In genomic region chr6:34526241-34526972, GRCh38 we compare ENCODE assay signal across 8 cellular contexts. TPM values are rescaled to one million over a fixed set of nuclear protein-coding genes. Genes with fewer than 3 reads are reported as not detected.
DNase-seq lines count a peak whose midpoint lies in the region; FAIRE-seq and TF ChIP-seq lines count a peak whose summit lies in the region.

No MANE protein-coding gene starts in this region.

- H3K18ac ChIP-seq in H1 (ENCODE audit: extremely low read depth, low read length) = no peak overlapping the region

- 76% methylated on average over 21 of the region's 23 CpGs; no CpG with 5 or more reads in 1 of the 2 experiments for WGBS in H1 (ENCODE audit: extremely low coverage in 1 of 2, insufficient coverage in 1 of 2, insufficient read length in 1 of 2, insufficient replicate concordance in 2 of 2, low coverage in 1 of 2, low lambda C conversion rate in 2 of 2, missing lambda C conversion rate in 1 of 2), 2 experiments

- H4K20me1 ChIP-seq in MM.1S (ENCODE audit: insufficient read depth, low read length) = no peaks in the 10 kb centered on the region
- H4K20me1 ChIP-seq in H1 (replicated peaks in 1 of 2; ENCODE audit: control insufficient read depth in 1 of 2, insufficient read depth in 2 of 2, low read length in 2 of 2) = no peaks in the 10 kb centered on the region
- H4K20me1 ChIP-seq in neural progenitor cell (ENCODE audit: low read depth) = no peaks in the 10 kb centered on the region

- H3K4me1 Mint-ChIP-seq in neural progenitor cell = peaks cover 8% of the 10 kb centered on the region

- no peak overlapping the region for H2AK5ac ChIP-seq in H1 (ENCODE audit: low read depth, low read length)

- no peak for TF ChIP-seq EP300 in H1 (IDR thresholded peaks at IDR 0.05; ENCODE audit: borderline replicate concordance in 1 of 2, low read depth in 2 of 2, low read length in 2 of 2)

- peak overlapping the region; percentile 31 for H3K4me2 ChIP-seq in MM.1S (ENCODE audit: low read depth, low read length)
- H3K4me2 ChIP-seq in H1 (ENCODE audit: insufficient read depth in 1 of 2, low read depth in 2 of 2, low read length in 2 of 2) = peak overlapping the region; percentile 7 to 57; a peak in 3 of 4 replicates
- H3K4me2 ChIP-seq in neural progenitor cell = peak overlapping the region; percentile 72

- TF ChIP-seq CTCF in AG04450 (IDR thresholded peaks at IDR 0.05; ENCODE audit: low read depth, low read length) (no peak), MM.1S (IDR thresholded peaks at IDR 0.05; ENCODE audit: low read length) (no peak), H1 (IDR thresholded peaks at IDR 0.05; ENCODE audit: control extremely low read depth in 1 of 3, insufficient read depth in 1 of 3, low read depth in 1 of 3, low read length in 3 of 3) (no peak; a peak in 1 of 4 replicates), neural progenitor cell (IDR thresholded peaks at IDR 0.05) (no peak)

- peaks cover 4% of the 10 kb centered on the region for H3K27me3 Mint-ChIP-seq in neural progenitor cell (ENCODE audit: insufficient read depth, low read depth)

- DNase-seq in AG04450 (ENCODE audit: low read depth, low spot score) (no peak), MM.1S (no peak), H1 (ENCODE audit: low read depth in 1 of 2, low spot score in 2 of 2) (no peak), neural progenitor cell (ENCODE audit: low spot score) (peak; percentile 33), NCI-H446 treated with DMSO at 0.1 percent for 48 hours (lab: John Stamatoyannopoulos, UW) (no peak), COLO668 (lab: John Stamatoyannopoulos, UW; ENCODE audit: unreplicated experiment) (no peak), amygdala (lab: John Stamatoyannopoulos, UW) (no peak)
- no peak for DNase-seq in activated effector memory CD4-positive, alpha-beta T cell treated with anti-CD3 and anti-CD28 coated beads, Interleukin-2, amount 50 U/mL, for 16 hours

- no peaks in the 10 kb centered on the region for H3K36me3 Mint-ChIP-seq in neural progenitor cell

- H2AFZ ChIP-seq in MM.1S (ENCODE audit: low read length) = peak overlapping the region; percentile 53; the same call in 1 of the 2 replicates
- H2AFZ ChIP-seq in H1 (ENCODE audit: low read length) = 0 out of 2 replicates have a peak overlapping the region, but pooled peaks have one; percentile 0
- H2AFZ ChIP-seq in neural progenitor cell (replicated peaks) = peak overlapping the region; percentile 42

- H3F3A ChIP-seq in MM.1S (ENCODE audit: insufficient read depth, low read length) = no peaks in the 10 kb centered on the region
- peaks cover 3% of the 10 kb centered on the region for H3F3A ChIP-seq in neural progenitor cell (ENCODE audit: low read depth)

- FAIRE-seq in H1 (lab: Jason Lieb, UNC) = no peak

- no peaks in the 10 kb centered on the region for H3K79me2 ChIP-seq in MM.1S (ENCODE audit: low read length)
- H3K79me2 ChIP-seq in H1 (ENCODE audit: control insufficient read depth in 1 of 2, insufficient read depth in 2 of 2, low read length in 2 of 2) = no peaks in the 10 kb centered on the region
- H3K79me2 ChIP-seq in neural progenitor cell (ENCODE audit: low read depth) = no peaks in the 10 kb centered on the region

- H3K9ac ChIP-seq in MM.1S (ENCODE audit: low read length) = no peak overlapping the region
- H3K9ac ChIP-seq in H1 (replicated peaks in 1 of 4; ENCODE audit: extremely low read depth in 1 of 4, low read depth in 3 of 4, low read length in 3 of 4) = no peak overlapping the region
- H3K9ac ChIP-seq in neural progenitor cell = no peak overlapping the region

- no peaks in the 10 kb centered on the region for H3K79me1 ChIP-seq in H1 (ENCODE audit: low read depth, low read length)

- 0 out of 4 replicates have a peak, but pooled peaks of 1 of the 2 experiments have one; percentile 2 for TF ChIP-seq RAD21 in H1 (IDR thresholded peaks at IDR 0.05 in 1 of 2, conservative IDR thresholded peaks at IDR 0.05 in 1 of 2; ENCODE audit: low read depth in 2 of 2, low read length in 2 of 2)

- H3K14ac ChIP-seq in H1 (ENCODE audit: insufficient read length) = no peak overlapping the region

- POLR2A ChIA-PET in AG04450 (lab: Yijun Ruan, JAX) = no interaction called here
- POLR2A ChIA-PET in H1 (lab: Charles Lee; ENCODE audit: partially characterized antibody) = interaction anchor here (1.0 to 3.1 kb wide), 4 partner anchors 9 to 44 kb away, joined by 3 to 15 read pairs (median 4); no protein-coding TSS in a partner anchor

- no peaks in the 10 kb centered on the region for H3K9me2 ChIP-seq in MM.1S (replicated peaks; ENCODE audit: insufficient read depth, low read length)

- H3K4me3 ChIP-seq in AG04450 (ENCODE audit: low read depth, low read length) (peak overlapping the region; percentile 46), MM.1S (ENCODE audit: low read length) (no peak overlapping the region; the same call in 1 of the 2 replicates), H1 (ENCODE audit: extremely low read depth in 1 of 4, insufficient read depth in 2 of 4, low read depth in 3 of 4, low read length in 4 of 4) (peak overlapping the region in 3 of 4 experiments; percentile 12 to 54 (median 14); a peak in 3 of 8 replicates), neural progenitor cell (peak overlapping the region; percentile 30)

- TF ChIP-seq POLR2A in H1 (IDR thresholded peaks at IDR 0.05; ENCODE audit: control extremely low read depth in 1 of 2, low read depth in 2 of 2, low read length in 2 of 2) = no peak

- 0 out of 2 replicates have a peak overlapping the region, but pooled peaks have one; percentile 17 for H2BK12ac ChIP-seq in H1 (ENCODE audit: low read depth, low read length)

- H3K9me3 ChIP-seq in AG04450 (ENCODE audit: control insufficient read depth, insufficient read depth, low read length) (no peaks in the 10 kb centered on the region; the same call in 1 of the 2 replicates), MM.1S (replicated peaks; ENCODE audit: insufficient read depth, low read length) (no peaks in the 10 kb centered on the region), H1 (ENCODE audit: insufficient read depth in 2 of 2, low read depth in 1 of 2, low read length in 1 of 2) (no peaks in the 10 kb centered on the region), neural progenitor cell (ENCODE audit: low read depth) (no peaks in the 10 kb centered on the region)

- no peak overlapping the region for H2BK5ac ChIP-seq in H1 (ENCODE audit: low read depth, low read length)

- H4K8ac ChIP-seq in H1 (ENCODE audit: extremely low read depth, insufficient read depth, low read length) = peak overlapping the region; percentile 83

- H2BK15ac ChIP-seq in H1 (ENCODE audit: low read length) = 0 out of 2 replicates have a peak overlapping the region, but pooled peaks have one; percentile 61

- no peaks in the 10 kb centered on the region; the same call in 1 of the 2 replicates for H3K23me2 ChIP-seq in H1 (ENCODE audit: low read depth, low read length)

- no peaks in the 10 kb centered on the region for H3K9me3 Mint-ChIP-seq in neural progenitor cell

- H3K27ac Mint-ChIP-seq in neural progenitor cell = no peak overlapping the region

- no peak overlapping the region for H4K5ac ChIP-seq in H1 (ENCODE audit: insufficient read length, low read depth, low read length)

- H3K23ac ChIP-seq in H1 (ENCODE audit: insufficient read length) = no peak overlapping the region

- peaks cover 3% of the 10 kb centered on the region; the same call in 1 of the 2 replicates for H3K4me1 ChIP-seq in MM.1S (ENCODE audit: low read length)
- H3K4me1 ChIP-seq in H1 (replicated peaks in 1 of 4; ENCODE audit: control insufficient read depth in 3 of 4, insufficient read depth in 4 of 4, low read length in 3 of 4) = peaks cover 3 to 20% (median 9%) of the 10 kb centered on the region in 4 experiments
- H3K4me1 ChIP-seq in neural progenitor cell = peaks cover 10% of the 10 kb centered on the region

- CTCF ChIA-PET in AG04450 (lab: Charles Lee) (interaction anchor here (0.5 to 2.6 kb wide), 8 partner anchors 12 to 277 kb away, joined by 3 to 22 read pairs (median 3); no protein-coding TSS in a partner anchor), H1 (lab: Charles Lee; ENCODE audit: partially characterized antibody) (interaction anchor here (0.7 to 8.4 kb wide), 15 partner anchors 8 to 86 kb away, joined by 3 to 79 read pairs (median 4); no protein-coding TSS in a partner anchor)

- no peak overlapping the region for H2BK20ac ChIP-seq in H1 (ENCODE audit: low read length)

- peak overlapping the region; percentile 60 for H4K91ac ChIP-seq in H1 (replicated peaks; ENCODE audit: insufficient read length, low read length)

- H3K36me3 ChIP-seq in MM.1S (replicated peaks; ENCODE audit: insufficient read depth, low read length) = no peaks in the 10 kb centered on the region
- no peaks in the 10 kb centered on the region; a peak in 1 of 8 replicates for H3K36me3 ChIP-seq in H1 (ENCODE audit: control insufficient read depth in 2 of 4, insufficient read depth in 4 of 4, low read length in 3 of 4)
- H3K36me3 ChIP-seq in neural progenitor cell = no peaks in the 10 kb centered on the region

- no peak overlapping the region for H3K27ac ChIP-seq in AG04450 (ENCODE audit: low read depth, low read length)
- H3K27ac ChIP-seq in MM.1S (ENCODE audit: low read length) = no peak overlapping the region
- H3K27ac ChIP-seq in H1 (ENCODE audit: low read depth, low read length) = no peak overlapping the region
- no peak overlapping the region for H3K27ac ChIP-seq in neural progenitor cell

- no peak overlapping the region for H3K56ac ChIP-seq in H1 (replicated peaks; ENCODE audit: insufficient read length, low read depth, low read length)

- H3K4me3 Mint-ChIP-seq in neural progenitor cell = no peak overlapping the region

- no peak overlapping the region for H2BK120ac ChIP-seq in H1 (replicated peaks; ENCODE audit: low read depth, low read length)

- H3K4ac ChIP-seq in H1 (replicated peaks; ENCODE audit: insufficient read length, low read depth, low read length) = no peak overlapping the region

- H3K27me3 ChIP-seq in AG04450 (ENCODE audit: control insufficient read depth, insufficient read depth, low read length) (peaks cover 6% of the 10 kb centered on the region), MM.1S (replicated peaks; ENCODE audit: insufficient read depth, low read length) (no peaks in the 10 kb centered on the region), H1 (replicated peaks in 1 of 4; ENCODE audit: control insufficient read depth in 3 of 4, extremely low read depth in 1 of 4, insufficient read depth in 3 of 4, low read length in 3 of 4) (no peaks in the 10 kb centered on the region), neural progenitor cell (no peaks in the 10 kb centered on the region)

RNA-seq across cellular contexts. Expression of gene SPDEF, which starts 29.7 kb away (rescaled TPM):
- polyA plus RNA-seq in AG04450 (2011; rRNA removed) (0.04 TPM in 1 of 2 replicates, not detected in the other), H1 (2011; rRNA removed) (0.30 TPM in 2 replicates)
- polyA minus RNA-seq in AG04450 (2011; rRNA and poly(A)+ RNA removed) = not detected in 2 replicates
- total RNA-seq in H1 (2021; fragmentation: NEBNext Ultra II Directional; extraction: Animal tissue kit (Norgen Biotek cat#: 25700)) = 0.15 TPM in 1 of 2 replicates, not detected in the other
- 0.45 TPM for polyA plus RNA-seq in H1 (2011; cell fraction: cytosol; rRNA removed)
- 0.87 TPM for polyA plus RNA-seq in H1 (2011; cell fraction: nucleus; rRNA removed)
- polyA plus RNA-seq in H1 (2012, experiment 1 of 2) = 0.15 to 0.36 TPM (median 0.19 TPM) in 3 of 4 replicates, not detected in the other
- not detected for polyA plus RNA-seq in H1 (2012, experiment 2 of 2)
- polyA plus RNA-seq in H1 (2013, experiment 1 of 2) = 0.06 TPM
- 0.06 TPM for polyA plus RNA-seq in H1 (2013, experiment 2 of 2)
- not detected in 2 replicates for polyA minus RNA-seq in H1 (2011; rRNA and poly(A)+ RNA removed)
- polyA minus RNA-seq in H1 (2011; cell fraction: cytosol; rRNA and poly(A)+ RNA removed) = not detected
- 0.40 TPM for polyA minus RNA-seq in H1 (2011; cell fraction: nucleus; rRNA and poly(A)+ RNA removed)
- total RNA-seq in neural progenitor cell (ENCODE audit: low replicate concordance) = 0.50 TPM in 1 of 2 replicates, not detected in the other

Comparison
In these comparisons a context has a peak if more than half of its experiments do, and no peak if none do; other contexts are left out.
1. H2AFZ ChIP-seq: peak in every context shown above with its lines; median percentile 53 in MM.1S; 42 in neural progenitor cell; 0 in H1.